Comparison of ENCODE assay signal across 10 cellular contexts in genomic region chr1:110341872-110342331, GRCh38. TPM values are rescaled to one million over a fixed set of nuclear protein-coding genes. Genes with fewer than 3 reads are reported as not detected.
A peak's percentile ranks its signal among the peaks of the same experiment; 100 is the strongest.
DNase-seq lines count a peak whose midpoint lies in the region; ATAC-seq and TF ChIP-seq lines count a peak whose summit lies in the region.
"Had no signal": no experiment of that assay in that cellular context is flagged by ENCODE, and none has a peak within 500 bp of the region (broad histone marks: within the 10 kb centered on the region; RNA-seq: fewer than 3 reads in every experiment).

No MANE protein-coding gene starts in this region.

- TF ChIP-seq POLR2A in stomach (IDR thresholded peaks at IDR 0.05), result no peak

- H3K4me3 ChIP-seq in cardiac muscle cell, result peak overlapping the region; percentile 7
- peak overlapping the region; percentile 7 for H3K4me3 ChIP-seq in RWPE2 (ENCODE audit: severe bottlenecking)
- H3K4me3 ChIP-seq in hepatocyte, result peak overlapping the region; percentile 1
- H3K4me3 ChIP-seq in stomach, result peak overlapping the region in 3 of 4 donors; percentile 5 to 95 (median 91)

- no peak for DNase-seq in cardiac muscle cell (ENCODE audit: low read depth in 1 of 2, low spot score in 1 of 2)
- DNase-seq in left ventricle myocardium superior, result no peak
- DNase-seq in RWPE2 (ENCODE audit: low spot score), result no peak
- DNase-seq in hepatocyte (ENCODE audit: low spot score), result no peak
- DNase-seq in stomach, result no peak
- no peak for DNase-seq in HK-2 (ENCODE audit: unreplicated experiment)
- DNase-seq in type B pancreatic cell (ENCODE audit: extremely low spot score, unreplicated experiment), result no peak
- DNase-seq in NAMALWA (ENCODE audit: low spot score), result no peak
- DNase-seq: effector memory CD4-positive, alpha-beta T cell had no signal

- no peak for ATAC-seq in left ventricle myocardium superior
- no peak for ATAC-seq in RWPE2 (ENCODE audit: low read depth)

- TF ChIP-seq CTCF in cardiac muscle cell (IDR thresholded peaks at IDR 0.05; ENCODE audit: low read depth, low read length) (no peak), RWPE2 (IDR thresholded peaks at IDR 0.05; ENCODE audit: poor library complexity, severe bottlenecking) (no peak), hepatocyte (IDR thresholded peaks at IDR 0.05; ENCODE audit: poor library complexity) (no peak), stomach (IDR thresholded peaks at IDR 0.05) (no peak), type B pancreatic cell (conservative IDR thresholded peaks at IDR 0.05) (no peak)

- intact Hi-C loops in left ventricle myocardium superior (cut with micrococcal nuclease), result no loop called here
- intact Hi-C loops in stomach (cut with DNase I; ENCODE audit: low total_unique reads), result loop anchor here (10.0 kb wide), 1 partner anchor 63 kb away; the partner anchor contains the start of gene LAMTOR5

- WGBS in hepatocyte (ENCODE audit: low lambda C conversion rate, missing lambda C conversion rate), result 73% methylated on average over 9 of the region's 9 CpGs
- 51 to 61% (median 54%) methylated on average over 9 of the region's 9 CpGs for WGBS in stomach, 5 donors

- H3K36me3 ChIP-seq in cardiac muscle cell, result peaks cover 21% of the 10 kb centered on the region
- H3K36me3 ChIP-seq in RWPE2 (ENCODE audit: low read depth), result peaks cover 68% of the 10 kb centered on the region
- H3K36me3 ChIP-seq in hepatocyte (replicated peaks; ENCODE audit: insufficient read depth, low read depth), result no peaks in the 10 kb centered on the region
- peaks cover 7 to 35% (median 29%) of the 10 kb centered on the region in 4 donors for H3K36me3 ChIP-seq in stomach

- H3K9me3 Mint-ChIP-seq in type B pancreatic cell, result no peaks in the 10 kb centered on the region

- no peaks in the 10 kb centered on the region for H3K9me2 ChIP-seq in hepatocyte (replicated peaks; ENCODE audit: insufficient read depth)

- H3K4me1 Mint-ChIP-seq in type B pancreatic cell (ENCODE audit: unreplicated experiment), result peaks cover 60% of the 10 kb centered on the region

- H3K27ac Mint-ChIP-seq in type B pancreatic cell, result no peak overlapping the region

- H3K27ac ChIP-seq in cardiac muscle cell (no peak overlapping the region), RWPE2 (ENCODE audit: poor library complexity, severe bottlenecking) (no peak overlapping the region), hepatocyte (no peak overlapping the region), stomach (no peak overlapping the region)

- H3K4me1 ChIP-seq in cardiac muscle cell (ENCODE audit: low read depth) (peaks cover 40% of the 10 kb centered on the region), RWPE2 (ENCODE audit: insufficient read depth, poor library complexity, severe bottlenecking) (peaks cover 39% of the 10 kb centered on the region), hepatocyte (ENCODE audit: insufficient read depth) (peaks cover 43% of the 10 kb centered on the region), stomach (peaks cover 52 to 81% (median 72%) of the 10 kb centered on the region in 4 donors)

- H3K4me2 ChIP-seq in hepatocyte, result peak overlapping the region; percentile 86

- H3K9me3 ChIP-seq in cardiac muscle cell (ENCODE audit: low read depth) (no peaks in the 10 kb centered on the region), RWPE2 (ENCODE audit: severe bottlenecking) (no peaks in the 10 kb centered on the region), hepatocyte (ENCODE audit: low read depth) (no peaks in the 10 kb centered on the region), stomach (no peaks in the 10 kb centered on the region)

- H3K27me3 ChIP-seq in cardiac muscle cell (no peaks in the 10 kb centered on the region), RWPE2 (ENCODE audit: insufficient read depth, poor library complexity, severe bottlenecking) (no peaks in the 10 kb centered on the region), hepatocyte (no peaks in the 10 kb centered on the region), stomach (no peaks in the 10 kb centered on the region)

- peaks cover 46% of the 10 kb centered on the region for H4K20me1 ChIP-seq in hepatocyte (ENCODE audit: insufficient read depth, poor library complexity, severe bottlenecking)

- H3K79me2 ChIP-seq in hepatocyte, result peaks cover 72% of the 10 kb centered on the region

- no peak for TF ChIP-seq EP300 in stomach (IDR thresholded peaks at IDR 0.05)

- H2AFZ ChIP-seq in hepatocyte, result no peak overlapping the region

- H3K27me3 Mint-ChIP-seq in type B pancreatic cell, result no peaks in the 10 kb centered on the region

- H3K36me3 Mint-ChIP-seq in type B pancreatic cell, result peaks cover 31% of the 10 kb centered on the region

- no peak overlapping the region for H3K4me3 Mint-ChIP-seq in type B pancreatic cell

RNA-seq across cellular contexts. Expression of gene RBM15, which starts 2.7 kb away (rescaled TPM):
- 38.2 and 73.4 TPM in 2 replicates for total RNA-seq in cardiac muscle cell
- polyA plus RNA-seq in cardiac muscle cell, result 8.5 and 15.0 TPM in 2 replicates
- total RNA-seq in left ventricle myocardium superior, result 14.1 TPM
- 31.3 and 36.8 TPM in 2 replicates for total RNA-seq in hepatocyte
- polyA plus RNA-seq in hepatocyte, result 7.0 and 7.9 TPM in 2 replicates
- 10 to 100 TPM; 29.0 to 58.6 (median 40.3) TPM for total RNA-seq in stomach
- 1 to 10 TPM; 1.5 to 2.4 (median 2.1) TPM for polyA plus RNA-seq in stomach
- 23.2 and 41.4 TPM in 2 replicates for total RNA-seq in type B pancreatic cell (ENCODE audit: low replicate concordance)

RNA-seq across cellular contexts. Expression of gene SLC16A4, which starts 48.9 kb away (rescaled TPM):
- total RNA-seq in cardiac muscle cell (0.21 and 0.66 TPM in 2 replicates), left ventricle myocardium superior (2.1 TPM), hepatocyte (16.2 and 16.4 TPM in 2 replicates), stomach (10 to 100 TPM in 1 of 5 donors, 1 to 10 TPM in 2, under 1 TPM in 1, not detected in 1; 0.89 to 11.1 (median 3.8) TPM), type B pancreatic cell (ENCODE audit: low replicate concordance) (2.0 and 5.4 TPM in 2 replicates)
- polyA plus RNA-seq in cardiac muscle cell (0.87 and 0.91 TPM in 2 replicates), hepatocyte (8.3 and 10.7 TPM in 2 replicates), stomach (1 to 10 TPM; 1.7 to 8.7 (median 2.6) TPM)
- total RNA-seq: mononuclear cell had no signal

Comparison
In these comparisons a context has a peak if more than half of its experiments do, and no peak if none do; other contexts are left out.
1. H3K4me3 ChIP-seq: peak in every context shown above with its lines; median percentile 91 in stomach; 7 in cardiac muscle cell; 7 in RWPE2; 1 in hepatocyte.